In the genomic region with DNA sequence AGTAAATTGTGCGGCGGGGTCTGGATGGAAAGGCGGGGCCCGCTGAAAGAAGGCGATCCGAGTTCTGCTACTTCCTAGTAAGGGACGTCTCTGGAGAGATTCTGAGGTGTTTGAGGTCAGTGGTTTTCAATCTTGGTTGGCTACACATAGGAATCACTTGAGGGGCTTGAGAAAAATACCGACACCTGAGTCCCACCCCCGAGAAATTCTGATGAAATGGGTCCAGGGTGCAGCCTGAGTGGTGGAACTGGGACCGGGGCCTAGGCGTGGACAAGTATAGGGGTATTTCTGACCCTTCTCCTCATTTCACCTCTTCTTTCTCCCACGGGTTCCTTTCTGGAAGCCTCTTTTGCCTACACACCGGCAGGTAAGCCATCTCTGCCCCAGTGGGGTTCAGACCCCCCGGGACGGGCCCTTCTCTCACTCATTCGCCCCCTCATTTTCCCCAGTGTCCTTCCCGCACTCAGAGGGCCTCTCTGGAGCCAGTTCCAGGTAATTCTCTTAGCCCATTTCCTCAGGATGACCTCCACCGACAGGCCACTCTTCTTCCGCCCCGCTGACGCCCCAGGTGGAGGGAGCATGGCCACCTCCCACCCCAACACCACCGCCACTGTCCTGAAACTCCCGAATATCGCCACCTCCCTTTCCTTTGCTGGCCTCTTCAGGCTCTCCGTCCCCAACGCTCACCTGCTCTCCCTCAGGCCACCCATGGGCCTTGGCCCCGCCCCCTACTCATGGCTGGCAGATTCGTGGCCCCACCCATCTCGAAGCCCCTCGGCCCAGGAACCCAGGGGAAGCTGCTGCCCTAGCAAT, we compare ENCODE assay signal across 8 cellular contexts. TPM values are rescaled to one million over a fixed set of nuclear protein-coding genes. Genes with fewer than 3 reads are reported as not detected.
DNase-seq lines count a peak whose midpoint lies in the region; ATAC-seq, FAIRE-seq and TF ChIP-seq lines count a peak whose summit lies in the region.

No MANE protein-coding gene starts in this region.

- TF ChIP-seq POLR2A in H1 (IDR thresholded peaks at IDR 0.05; ENCODE audit: control extremely low read depth in 1 of 2, low read depth in 2 of 2, low read length in 2 of 2) = peak in 1 of 2 experiments; percentile 4; a peak in 1 of 3 replicates

- H3K56ac ChIP-seq in H1 (replicated peaks; ENCODE audit: insufficient read length, low read depth, low read length) = no peak overlapping the region

- peaks cover 8% of the 10 kb centered on the region; the same call in 1 of the 2 replicates for H3K23me2 ChIP-seq in H1 (ENCODE audit: low read depth, low read length)

- H3K14ac ChIP-seq in H1 (ENCODE audit: insufficient read length) = no peak overlapping the region

- TF ChIP-seq EP300 in H1 (IDR thresholded peaks at IDR 0.05; ENCODE audit: borderline replicate concordance in 1 of 2, low read depth in 2 of 2, low read length in 2 of 2) = no peak

- no peak overlapping the region for H2BK20ac ChIP-seq in H1 (ENCODE audit: low read length)

- H3K9ac ChIP-seq in BLaER1 treated with 17β-estradiol and CSF1 and Interleukin-3, amounts not matched to agents 10 nM and 100 nM = peak overlapping the region; percentile 67 to 90 (median 84)
- peak overlapping the region; percentile 59; the same call in 1 of the 2 replicates for H3K9ac ChIP-seq in MM.1S (ENCODE audit: low read length)
- H3K9ac ChIP-seq in H1 (replicated peaks in 1 of 4; ENCODE audit: extremely low read depth in 1 of 4, low read depth in 3 of 4, low read length in 3 of 4) = no peak overlapping the region; a peak in 2 of 7 replicates

- H2BK5ac ChIP-seq in H1 (ENCODE audit: low read depth, low read length) = 0 out of 2 replicates have a peak overlapping the region, but pooled peaks have one; percentile 9

- H3K9me2 ChIP-seq in MM.1S (replicated peaks; ENCODE audit: insufficient read depth, low read length) = no peaks in the 10 kb centered on the region

- H3K79me1 ChIP-seq in H1 (ENCODE audit: low read depth, low read length) = no peaks in the 10 kb centered on the region

- peaks cover 35 to 56% (median 45%) of the 10 kb centered on the region in 10 experiments for H3K4me1 ChIP-seq in BLaER1 treated with 17β-estradiol and CSF1 and Interleukin-3, amounts not matched to agents 10 nM and 100 nM
- H3K4me1 ChIP-seq in MM.1S (ENCODE audit: low read length) = no peaks in the 10 kb centered on the region
- peaks cover 0 to 12% (median 8%) of the 10 kb centered on the region in 4 experiments; a peak in 5 of 7 replicates for H3K4me1 ChIP-seq in H1 (replicated peaks in 1 of 4; ENCODE audit: control insufficient read depth in 3 of 4, insufficient read depth in 4 of 4, low read length in 3 of 4)

- peaks cover 48% of the 10 kb centered on the region for H3K27me3 Mint-ChIP-seq in neural crest cell (ENCODE audit: low read depth)

- H3K23ac ChIP-seq in H1 (ENCODE audit: insufficient read length) = no peak overlapping the region

- no peak overlapping the region for H2BK12ac ChIP-seq in H1 (ENCODE audit: low read depth, low read length)

- no peak for FAIRE-seq in H1 (lab: Jason Lieb, UNC)

- ATAC-seq in GM21360 (IDR thresholded peaks at IDR 0.05; ENCODE audit: unreplicated experiment) = no peak
- ATAC-seq in HG03175 (IDR thresholded peaks at IDR 0.05; ENCODE audit: unreplicated experiment) = no peak

- H4K5ac ChIP-seq in H1 (ENCODE audit: insufficient read length, low read depth, low read length) = no peak overlapping the region

- no peak overlapping the region for H2BK15ac ChIP-seq in H1 (ENCODE audit: low read length)

- H3K4ac ChIP-seq in H1 (replicated peaks; ENCODE audit: insufficient read length, low read depth, low read length) = no peak overlapping the region

- H4K91ac ChIP-seq in H1 (replicated peaks; ENCODE audit: insufficient read length, low read length) = no peak overlapping the region

- peak overlapping the region; percentile 83 for H3K18ac ChIP-seq in H1 (ENCODE audit: extremely low read depth, low read length)

- POLR2A ChIA-PET in H1 (lab: Charles Lee; ENCODE audit: partially characterized antibody) = interaction anchor here (0.6 to 1.8 kb wide), 11 partner anchors 10 to 139 kb away, joined by 3 to 7 read pairs (median 3); a partner anchor contains a TSS

- DNase-seq in MM.1S = no peak
- peak in 1 of 2 experiments; percentile 61 for DNase-seq in H1 (ENCODE audit: low read depth in 1 of 2, low spot score in 2 of 2)
- no peak for DNase-seq in neural crest cell (ENCODE audit: low read depth, low spot score)
- no peak for DNase-seq in UCSD-AML1 (lab: John Stamatoyannopoulos, UW; ENCODE audit: unreplicated experiment)
- DNase-seq in stimulated activated CD4-positive, alpha-beta T cell treated with anti-CD3 and anti-CD28 coated beads, Interleukin-4, amount 100 ng/mL, for 1 hour = no peak

- H3K27ac Mint-ChIP-seq in neural crest cell (ENCODE audit: unreplicated experiment) = peak overlapping the region; percentile 99

- TF ChIP-seq RAD21 in H1 (IDR thresholded peaks at IDR 0.05 in 1 of 2, conservative IDR thresholded peaks at IDR 0.05 in 1 of 2; ENCODE audit: low read depth in 2 of 2, low read length in 2 of 2) = no peak

- H3K9me3 ChIP-seq in BLaER1 treated with 17β-estradiol and CSF1 and Interleukin-3, amounts not matched to agents 10 nM and 100 nM (replicated peaks in 1 of 11) = no peaks in the 10 kb centered on the region
- H3K9me3 ChIP-seq in MM.1S (replicated peaks; ENCODE audit: insufficient read depth, low read length) = no peaks in the 10 kb centered on the region
- H3K9me3 ChIP-seq in H1 (ENCODE audit: insufficient read depth in 2 of 2, low read depth in 1 of 2, low read length in 1 of 2) = no peaks in the 10 kb centered on the region

- H2AK5ac ChIP-seq in H1 (ENCODE audit: low read depth, low read length) = no peak overlapping the region

- CTCF ChIA-PET in H1 (lab: Charles Lee; ENCODE audit: partially characterized antibody) = interaction anchor here (0.6 to 3.0 kb wide), 33 partner anchors 8 to 467 kb away, joined by 3 to 22 read pairs (median 4); no protein-coding TSS in a partner anchor

- H3K27ac ChIP-seq in BLaER1 treated with 17β-estradiol and CSF1 and Interleukin-3, amounts not matched to agents 10 nM and 100 nM = peak overlapping the region; percentile 71 to 93 (median 82); a peak in 21 of 22 replicates
- no peak overlapping the region for H3K27ac ChIP-seq in MM.1S (ENCODE audit: low read length)
- H3K27ac ChIP-seq in H1 (ENCODE audit: low read depth, low read length) = no peak overlapping the region

- no peaks in the 10 kb centered on the region for H4K20me1 ChIP-seq in BLaER1 treated with 17β-estradiol and CSF1 and Interleukin-3, amounts not matched to agents 10 nM and 100 nM
- H4K20me1 ChIP-seq in MM.1S (ENCODE audit: insufficient read depth, low read length) (no peaks in the 10 kb centered on the region), H1 (replicated peaks in 1 of 2; ENCODE audit: control insufficient read depth in 1 of 2, insufficient read depth in 2 of 2, low read length in 2 of 2) (no peaks in the 10 kb centered on the region)

- no peaks in the 10 kb centered on the region for H3K9me3 Mint-ChIP-seq in neural crest cell

- peak overlapping the region; percentile 77 for H2AFZ ChIP-seq in MM.1S (ENCODE audit: low read length)
- peak overlapping the region; percentile 11 for H2AFZ ChIP-seq in H1 (ENCODE audit: low read length)

- H3K79me2 ChIP-seq in MM.1S (ENCODE audit: low read length) = no peaks in the 10 kb centered on the region
- no peaks in the 10 kb centered on the region for H3K79me2 ChIP-seq in H1 (ENCODE audit: control insufficient read depth in 1 of 2, insufficient read depth in 2 of 2, low read length in 2 of 2)

- peak overlapping the region; percentile 88 to 98 (median 93) for H3K4me2 ChIP-seq in BLaER1 treated with 17β-estradiol and CSF1 and Interleukin-3, amounts not matched to agents 10 nM and 100 nM
- peak overlapping the region; percentile 78; the same call in 1 of the 2 replicates for H3K4me2 ChIP-seq in MM.1S (ENCODE audit: low read depth, low read length)
- H3K4me2 ChIP-seq in H1 (ENCODE audit: insufficient read depth in 1 of 2, low read depth in 2 of 2, low read length in 2 of 2) = peak overlapping the region; percentile 40 to 75

- WGBS in H1 (ENCODE audit: extremely low coverage in 1 of 2, insufficient coverage in 1 of 2, insufficient read length in 1 of 2, insufficient replicate concordance in 2 of 2, low coverage in 1 of 2, low lambda C conversion rate in 2 of 2, missing lambda C conversion rate in 1 of 2), 2 experiments = 51% methylated on average over 22 of the region's 30 CpGs; no CpG with 5 or more reads in 1 of the 2 experiments

- no peaks in the 10 kb centered on the region for H3K36me3 Mint-ChIP-seq in neural crest cell (ENCODE audit: low read depth)

- peak overlapping the region; percentile 56 to 77 (median 64) for H3K4me3 ChIP-seq in BLaER1 treated with 17β-estradiol and CSF1 and Interleukin-3, amounts not matched to agents 10 nM and 100 nM
- H3K4me3 ChIP-seq in MM.1S (ENCODE audit: low read length) (peak overlapping the region; percentile 73), H1 (ENCODE audit: extremely low read depth in 1 of 4, insufficient read depth in 2 of 4, low read depth in 3 of 4, low read length in 4 of 4) (peak overlapping the region; percentile 56 to 76 (median 62))

- peaks cover 0 to 16% (median 8%) of the 10 kb centered on the region in 11 experiments; a peak in 10 of 22 replicates for H3K27me3 ChIP-seq in BLaER1 treated with 17β-estradiol and CSF1 and Interleukin-3, amounts not matched to agents 10 nM and 100 nM
- H3K27me3 ChIP-seq in MM.1S (replicated peaks; ENCODE audit: insufficient read depth, low read length) (peaks cover 26% of the 10 kb centered on the region), H1 (replicated peaks in 1 of 4; ENCODE audit: control insufficient read depth in 3 of 4, extremely low read depth in 1 of 4, insufficient read depth in 3 of 4, low read length in 3 of 4) (peaks cover 0 to 40% (median 32%) of the 10 kb centered on the region in 4 experiments; a peak in 6 of 7 replicates)

- no peaks in the 10 kb centered on the region for H3F3A ChIP-seq in MM.1S (ENCODE audit: insufficient read depth, low read length)

- peak overlapping the region; percentile 95 for H3K4me3 Mint-ChIP-seq in neural crest cell

- H2BK120ac ChIP-seq in H1 (replicated peaks; ENCODE audit: low read depth, low read length) = no peak overlapping the region

- no peak for TF ChIP-seq CTCF in MM.1S (IDR thresholded peaks at IDR 0.05; ENCODE audit: low read length)
- no peak for TF ChIP-seq CTCF in H1 (IDR thresholded peaks at IDR 0.05; ENCODE audit: control extremely low read depth in 1 of 3, insufficient read depth in 1 of 3, low read depth in 1 of 3, low read length in 3 of 3)
- TF ChIP-seq CTCF in neural crest cell (conservative IDR thresholded peaks at IDR 0.05) = no peak

- H4K8ac ChIP-seq in H1 (ENCODE audit: extremely low read depth, insufficient read depth, low read length) = no peak overlapping the region; the same call in none of the 2 replicates

- H3K4me1 Mint-ChIP-seq in neural crest cell = peaks cover 14% of the 10 kb centered on the region

- no peaks in the 10 kb centered on the region for H3K36me3 ChIP-seq in BLaER1 treated with 17β-estradiol and CSF1 and Interleukin-3, amounts not matched to agents 10 nM and 100 nM
- H3K36me3 ChIP-seq in MM.1S (replicated peaks; ENCODE audit: insufficient read depth, low read length) = no peaks in the 10 kb centered on the region
- H3K36me3 ChIP-seq in H1 (ENCODE audit: control insufficient read depth in 2 of 4, insufficient read depth in 4 of 4, low read length in 3 of 4) = no peaks in the 10 kb centered on the region

RNA-seq across cellular contexts. Expression of a gene that starts 11.8 kb away (rescaled TPM):
- 7.8 and 12.1 TPM in 2 replicates for total RNA-seq in H1 (2021; fragmentation: NEBNext Ultra II Directional; extraction: Animal tissue kit (Norgen Biotek cat#: 25700))
- polyA plus RNA-seq in H1 (2011; rRNA removed) = 24.6 and 42.1 TPM in 2 replicates
- polyA plus RNA-seq in H1 (2011; cell fraction: cytosol; rRNA removed) = 29.6 TPM
- polyA plus RNA-seq in H1 (2011; cell fraction: nucleus; rRNA removed) = 136 TPM
- polyA plus RNA-seq in H1 (2012, experiment 1 of 2) = 11.8 to 25.7 TPM (median 17.2 TPM) in 4 replicates
- polyA plus RNA-seq in H1 (2012, experiment 2 of 2) = 11.5 TPM
- polyA plus RNA-seq in H1 (2013, experiment 1 of 2) = 20.1 TPM
- polyA plus RNA-seq in H1 (2013, experiment 2 of 2) = 18.8 TPM
- 6.2 and 7.0 TPM in 2 replicates for polyA minus RNA-seq in H1 (2011; rRNA and poly(A)+ RNA removed)
- 4.0 TPM for polyA minus RNA-seq in H1 (2011; cell fraction: cytosol; rRNA and poly(A)+ RNA removed)
- 15.6 TPM for polyA minus RNA-seq in H1 (2011; cell fraction: nucleus; rRNA and poly(A)+ RNA removed)
- 17.8 and 19.7 TPM in 2 replicates for total RNA-seq in neural crest cell

RNA-seq across cellular contexts. Expression of a gene that starts 20.6 kb away (rescaled TPM):
- total RNA-seq in H1 (2021; fragmentation: NEBNext Ultra II Directional; extraction: Animal tissue kit (Norgen Biotek cat#: 25700)) = not detected in 2 replicates
- polyA plus RNA-seq in H1 (2011; rRNA removed) = 0.03 TPM in 1 of 2 replicates, not detected in the other
- polyA plus RNA-seq in H1 (2011; cell fraction: cytosol; rRNA removed) = not detected
- not detected for polyA plus RNA-seq in H1 (2011; cell fraction: nucleus; rRNA removed)
- polyA plus RNA-seq in H1 (2012, experiment 1 of 2) = 0.06 TPM in 1 of 4 replicates, not detected in the others
- 0.07 TPM for polyA plus RNA-seq in H1 (2012, experiment 2 of 2)
- not detected for polyA plus RNA-seq in H1 (2013, experiment 1 of 2)
- polyA plus RNA-seq in H1 (2013, experiment 2 of 2) = not detected
- not detected in 2 replicates for polyA minus RNA-seq in H1 (2011; rRNA and poly(A)+ RNA removed)
- not detected for polyA minus RNA-seq in H1 (2011; cell fraction: cytosol; rRNA and poly(A)+ RNA removed)
- not detected for polyA minus RNA-seq in H1 (2011; cell fraction: nucleus; rRNA and poly(A)+ RNA removed)
- 0.05 and 0.07 TPM in 2 replicates for total RNA-seq in neural crest cell

RNA-seq across cellular contexts. Expression of a gene that starts 42.0 kb away (rescaled TPM):
- not detected in 2 replicates for total RNA-seq in H1 (2021; fragmentation: NEBNext Ultra II Directional; extraction: Animal tissue kit (Norgen Biotek cat#: 25700))
- polyA plus RNA-seq in H1 (2011; rRNA removed) = not detected in 2 replicates
- not detected for polyA plus RNA-seq in H1 (2011; cell fraction: cytosol; rRNA removed)
- 0.07 TPM for polyA plus RNA-seq in H1 (2011; cell fraction: nucleus; rRNA removed)
- polyA plus RNA-seq in H1 (2012, experiment 1 of 2) = not detected in 4 replicates
- polyA plus RNA-seq in H1 (2012, experiment 2 of 2) = not detected
- not detected for polyA plus RNA-seq in H1 (2013, experiment 1 of 2)
- polyA plus RNA-seq in H1 (2013, experiment 2 of 2) = not detected
- polyA minus RNA-seq in H1 (2011; rRNA and poly(A)+ RNA removed) = 0.16 TPM in 1 of 2 replicates, not detected in the other
- polyA minus RNA-seq in H1 (2011; cell fraction: cytosol; rRNA and poly(A)+ RNA removed) = not detected
- polyA minus RNA-seq in H1 (2011; cell fraction: nucleus; rRNA and poly(A)+ RNA removed) = not detected
- total RNA-seq in neural crest cell = not detected in 2 replicates

RNA-seq across cellular contexts. Expression of a gene that starts 58.8 kb away (rescaled TPM):
- total RNA-seq in H1 (2021; fragmentation: NEBNext Ultra II Directional; extraction: Animal tissue kit (Norgen Biotek cat#: 25700)) = not detected in 2 replicates
- not detected in 2 replicates for polyA plus RNA-seq in H1 (2011; rRNA removed)
- 0.10 TPM for polyA plus RNA-seq in H1 (2011; cell fraction: cytosol; rRNA removed)
- polyA plus RNA-seq in H1 (2011; cell fraction: nucleus; rRNA removed) = 0.06 TPM
- not detected in 4 replicates for polyA plus RNA-seq in H1 (2012, experiment 1 of 2)
- polyA plus RNA-seq in H1 (2012, experiment 2 of 2) = not detected
- 0.02 TPM for polyA plus RNA-seq in H1 (2013, experiment 1 of 2)
- polyA plus RNA-seq in H1 (2013, experiment 2 of 2) = not detected
- not detected in 2 replicates for polyA minus RNA-seq in H1 (2011; rRNA and poly(A)+ RNA removed)
- not detected for polyA minus RNA-seq in H1 (2011; cell fraction: cytosol; rRNA and poly(A)+ RNA removed)
- 0.20 TPM for polyA minus RNA-seq in H1 (2011; cell fraction: nucleus; rRNA and poly(A)+ RNA removed)
- total RNA-seq in neural crest cell = 0.11 TPM in 1 of 2 replicates, not detected in the other

Comparison
In these comparisons a context has a peak if more than half of its experiments do, and no peak if none do; other contexts are left out.
1. H3K27ac ChIP-seq: peak in BLaER1 treated with 17β-estradiol and CSF1 and Interleukin-3, amounts not matched to agents 10 nM and 100 nM (11 of 11); none in MM.1S (single experiment) and H1 (single experiment).
2. H3K9ac ChIP-seq: peak in BLaER1 treated with 17β-estradiol and CSF1 and Interleukin-3, amounts not matched to agents 10 nM and 100 nM (11 of 11) and MM.1S (single experiment); none in H1 (0 of 4).
3. Peak in every context shown above with its lines, with median percentiles within 50 percentile points of each other: H3K4me2 ChIP-seq and H3K4me3 ChIP-seq.